In genomic region chr4:6221851-6222760, GRCh38 we compare ENCODE assay signal across 8 cellular contexts. TPM values are rescaled to one million over a fixed set of nuclear protein-coding genes. Genes with fewer than 3 reads are reported as not detected.
DNase-seq lines count a peak whose midpoint lies in the region; ATAC-seq and TF ChIP-seq lines count a peak whose summit lies in the region.

No MANE protein-coding gene starts in this region.

- DNase-seq in CD1c-positive myeloid dendritic cell (ENCODE audit: extremely low spot score) (peak; percentile 2), NCI-H187 (lab: John Stamatoyannopoulos, UW) (peak; percentile 55 to 65), lung microvascular endothelial cell (ENCODE audit: low read depth in 2 of 2) (peak; percentile 13 to 39), upper lobe of left lung (peak; percentile 42 to 86), T1000 (lab: John Stamatoyannopoulos, UW) (no peak)

- H3K27me3 ChIP-seq in upper lobe of left lung: peaks cover 0 to 18% (median 6%) of the 10 kb centered on the region in 4 donors

- no peak for TF ChIP-seq POLR2A in upper lobe of left lung (IDR thresholded peaks at IDR 0.05)

- peaks cover 0 to 11% (median 6%) of the 10 kb centered on the region in 4 donors for H3K4me1 ChIP-seq in upper lobe of left lung

- peaks cover 5 to 13% (median 7%) of the 10 kb centered on the region in 4 donors for H3K9me3 ChIP-seq in upper lobe of left lung

- H3K27ac ChIP-seq in cingulate gyrus (ENCODE audit: low read depth, low read length) (peak overlapping the region; percentile 44), upper lobe of left lung (no peak overlapping the region)

- TF ChIP-seq CTCF in upper lobe of left lung (IDR thresholded peaks at IDR 0.05): no peak

- TF ChIP-seq EP300 in upper lobe of left lung (IDR thresholded peaks at IDR 0.05): no peak

- no peaks in the 10 kb centered on the region for H3K36me3 ChIP-seq in upper lobe of left lung

- ATAC-seq in upper lobe of left lung (ENCODE audit: low FRiP score in 2 of 2) (peak in 1 of 2 donors; percentile 65), GM18511 (IDR thresholded peaks at IDR 0.05; ENCODE audit: unreplicated experiment) (no peak), GM21717 (IDR thresholded peaks at IDR 0.05; ENCODE audit: unreplicated experiment) (no peak)

- 29 to 53% methylated on average over 3 to 29 of the region's 84 CpGs for WGBS in upper lobe of left lung, 2 donors

- H3K4me3 ChIP-seq in upper lobe of left lung: peak overlapping the region in 3 of 4 donors; percentile 10 to 38 (median 16)

RNA-seq across cellular contexts. Expression of gene JAKMIP1, which starts 21.8 kb away (rescaled TPM):
- total RNA-seq in lung microvascular endothelial cell: not detected in 2 replicates
- 1 to 10 TPM in 3 of 6 donors, under 1 TPM in 3; 0.40 to 6.8 (median 1.0) TPM for total RNA-seq in upper lobe of left lung

RNA-seq across cellular contexts. Expression of gene WFS1, which starts 47.5 kb away (rescaled TPM):
- total RNA-seq in lung microvascular endothelial cell: 42.1 and 107 TPM in 2 replicates
- 100 to 1,000 TPM in 3 of 6 donors, 10 to 100 TPM in 3; 88.8 to 180 (median 105) TPM for total RNA-seq in upper lobe of left lung
